In the genomic region with DNA sequence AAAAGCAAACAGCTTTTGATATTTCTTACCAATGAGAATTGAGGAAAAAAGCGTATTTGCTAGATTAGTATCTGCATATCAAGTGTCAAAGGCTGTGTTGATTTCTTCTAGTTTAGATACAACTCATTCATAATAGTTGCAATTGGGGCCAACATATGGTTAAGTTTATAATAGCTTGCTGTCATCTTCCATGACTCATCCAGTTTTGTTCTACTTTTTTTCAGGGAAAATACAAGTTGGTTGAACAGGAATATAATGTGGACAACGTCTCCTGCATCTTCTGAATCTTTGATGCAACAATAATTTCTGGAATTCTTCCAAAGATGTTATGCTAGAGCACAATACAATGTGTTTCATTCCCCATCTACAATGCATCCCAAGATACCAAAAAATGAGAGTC, we compare ENCODE assay signal across 18 cellular contexts.
DNase-seq lines count a peak whose midpoint lies in the region; ATAC-seq and TF ChIP-seq lines count a peak whose summit lies in the region.
"Had no signal": no experiment of that assay in that cellular context is flagged by ENCODE, and none has a peak within 500 bp of the region (broad histone marks: within the 10 kb centered on the region; RNA-seq: fewer than 3 reads in every experiment).

No MANE protein-coding gene starts in this region.

- H3K36me3 Mint-ChIP-seq in endodermal cell (ENCODE audit: low read depth), result no peaks in the 10 kb centered on the region

- H3K9me3 Mint-ChIP-seq in endodermal cell, result no peaks in the 10 kb centered on the region

- H3K9me3 ChIP-seq in endodermal cell (ENCODE audit: control insufficient read depth, low read length) (no peaks in the 10 kb centered on the region), aorta (ENCODE audit: control insufficient read depth, low read length) (no peaks in the 10 kb centered on the region)

- CTCF ChIA-PET in RWPE1 (lab: Yijun Ruan, JAX), result no interaction called here

- H3K27ac ChIP-seq in endodermal cell (ENCODE audit: low read depth, low read length), result no peak overlapping the region
- H3K27ac ChIP-seq in RWPE1, result no peak overlapping the region
- H3K27ac ChIP-seq in aorta (ENCODE audit: low read depth in 1 of 2, low read length in 2 of 2), result no peak overlapping the region

- no peak for TF ChIP-seq CTCF in choroid plexus epithelial cell (conservative IDR thresholded peaks at IDR 0.05; ENCODE audit: low read depth, low read length)
- no peak for TF ChIP-seq CTCF in foreskin fibroblast (IDR thresholded peaks at IDR 0.05; ENCODE audit: low read depth, low read length)
- no peak for TF ChIP-seq CTCF in endodermal cell (conservative IDR thresholded peaks at IDR 0.05)
- TF ChIP-seq CTCF in RWPE1 (conservative IDR thresholded peaks at IDR 0.05; ENCODE audit: low read depth), result no peak

- H3K27me3 ChIP-seq in endodermal cell (ENCODE audit: control insufficient read depth, insufficient read depth, low read length, poor library complexity, severe bottlenecking) (no peaks in the 10 kb centered on the region), aorta (ENCODE audit: control insufficient read depth in 1 of 2, insufficient read depth in 2 of 2, low read length in 1 of 2) (no peaks in the 10 kb centered on the region)

- intact Hi-C loops in head of caudate nucleus (cut with DNase I) (no loop called here), aorta (cut with DNase I) (no loop called here)

- DNase-seq in ELR (ENCODE audit: low read depth) (peak; percentile 57), NCI-H69 (lab: John Stamatoyannopoulos, UW) (peak; percentile 37), choroid plexus epithelial cell (ENCODE audit: low read depth) (peak; percentile 74), foreskin fibroblast (peak; percentile 23 to 68), head of caudate nucleus (no peak), endodermal cell (no peak), RWPE1 (ENCODE audit: low spot score) (no peak), aorta (no peak)
- DNase-seq: CD4-positive, alpha-beta T cell; H7; IMR-90; NCI-H146; NCI-H2227 treated with DMSO at 0.1 percent for 48 hours; NCI-H526 treated with DMSO at 0.1 percent for 48 hours; NK-92 treated with Interleukin-12 subunit alpha and Interleukin-12 subunit beta, amount 100 ng/mL, for 24 hours; OCI-M1 had no signal

- H3K27me3 Mint-ChIP-seq in endodermal cell (ENCODE audit: insufficient read depth), result no peaks in the 10 kb centered on the region
- H3K27me3 Mint-ChIP-seq: B cell; CD4-positive, alpha-beta T cell had no signal

- ATAC-seq in aorta (ENCODE audit: low FRiP score), result no peak
- ATAC-seq: SK-N-SH treated with all-trans-retinoic acid at 6 μM for 48 hours had no signal

- H3K27ac Mint-ChIP-seq in endodermal cell, result no peak overlapping the region
- H3K27ac Mint-ChIP-seq: B cell; CD4-positive, alpha-beta T cell had no signal

- H3K4me1 Mint-ChIP-seq in endodermal cell, result no peaks in the 10 kb centered on the region
- H3K4me1 Mint-ChIP-seq: B cell had no signal

- no peak overlapping the region for H3K9ac ChIP-seq in endodermal cell (ENCODE audit: extremely low read depth, low read length, poor library complexity, severe bottlenecking)

- H3K4me3 Mint-ChIP-seq in endodermal cell, result no peak overlapping the region
- H3K4me3 Mint-ChIP-seq: B cell; CD4-positive, alpha-beta T cell had no signal

- WGBS in endodermal cell (ENCODE audit: insufficient coverage in 1 of 2, insufficient read length in 1 of 2), 2 experiments, result 97% methylated on average over 2 of the region's 2 CpGs; no CpG with 5 or more reads in 1 of the 2 experiments
- 84 to 86% methylated on average over 2 of the region's 2 CpGs for WGBS in aorta, 2 donors

- H3K4me1 ChIP-seq in endodermal cell (ENCODE audit: control insufficient read depth, insufficient read depth, low read length), result no peaks in the 10 kb centered on the region
- H3K4me1 ChIP-seq in aorta (ENCODE audit: control insufficient read depth in 1 of 2, insufficient read depth in 2 of 2, low read length in 2 of 2), result no peaks in the 10 kb centered on the region

- H3K36me3 ChIP-seq in endodermal cell (ENCODE audit: control insufficient read depth, insufficient read depth, low read length), result no peaks in the 10 kb centered on the region
- H3K36me3 ChIP-seq in aorta (ENCODE audit: control insufficient read depth in 1 of 2, insufficient read depth in 2 of 2, low read length in 1 of 2), result no peaks in the 10 kb centered on the region

- no peak overlapping the region for H3K4me3 ChIP-seq in choroid plexus epithelial cell (ENCODE audit: low read depth, low read length)
- H3K4me3 ChIP-seq in foreskin fibroblast (ENCODE audit: low read depth in 1 of 2, low read length in 2 of 2), result no peak overlapping the region
- no peak overlapping the region for H3K4me3 ChIP-seq in endodermal cell (ENCODE audit: low read length)
- H3K4me3 ChIP-seq in aorta (ENCODE audit: low read length in 2 of 2), result no peak overlapping the region

- POLR2A ChIA-PET in RWPE1 (lab: Yijun Ruan, JAX; ENCODE audit: low non-redundant PET), result no interaction called here

Comparison
In these comparisons a context has a peak if more than half of its experiments do, and no peak if none do; other contexts are left out.
1. DNase-seq: peak in ELR (single experiment), NCI-H69 (single experiment), choroid plexus epithelial cell (single experiment) and foreskin fibroblast (2 of 2); none in head of caudate nucleus (0 of 42), endodermal cell (single experiment), RWPE1 (single experiment) and aorta (0 of 2).